8 cellular contexts compared by ENCODE assay signal in genomic region chr21:37564924-37565529, GRCh38.
DNase-seq lines count a peak whose midpoint lies in the region; ATAC-seq and TF ChIP-seq lines count a peak whose summit lies in the region.

No MANE protein-coding gene starts in this region.

- no peaks in the 10 kb centered on the region for H3K9me2 ChIP-seq in SK-N-SH

- peak overlapping the region; percentile 99 for H3K27ac Mint-ChIP-seq in stimulated activated effector memory CD8-positive, alpha-beta T cell treated with anti-CD3 and anti-CD28 coated beads, Interleukin-12 subunit alpha, Interleukin-12 subunit beta, amount 100 ng/mL, for 72 hours

- H3F3A ChIP-seq in SK-N-SH (replicated peaks; ENCODE audit: insufficient read depth): peaks cover 12% of the 10 kb centered on the region

- peaks cover 22% of the 10 kb centered on the region for H3K4me1 Mint-ChIP-seq in stimulated activated effector memory CD8-positive, alpha-beta T cell treated with anti-CD3 and anti-CD28 coated beads, Interleukin-12 subunit alpha, Interleukin-12 subunit beta, amount 100 ng/mL, for 72 hours

- H2AFZ ChIP-seq in SK-N-SH (ENCODE audit: low read depth): peak overlapping the region; percentile 79

- H3K9me3 ChIP-seq in SK-N-SH: no peaks in the 10 kb centered on the region
- no peaks in the 10 kb centered on the region for H3K9me3 ChIP-seq in SJSA1 (replicated peaks)

- no peak for TF ChIP-seq CTCF in SK-N-SH (IDR thresholded peaks at IDR 0.05)
- no peak for TF ChIP-seq CTCF in foreskin fibroblast (IDR thresholded peaks at IDR 0.05; ENCODE audit: low read depth, low read length)

- no peaks in the 10 kb centered on the region for H3K79me2 ChIP-seq in SK-N-SH (ENCODE audit: insufficient read depth)

- POLR2A ChIA-PET in SK-N-SH (lab: Yijun Ruan, JAX): interaction anchor here (1.5 kb wide), 1 partner anchor 297 kb away, joined by 7 read pairs; the partner anchor contains the start of gene VPS26C

- WGBS in SK-N-SH (ENCODE audit: low lambda C conversion rate): 75% methylated on average over 12 of the region's 12 CpGs

- CTCF ChIA-PET in SK-N-SH (lab: Yijun Ruan, JAX): interaction anchor here (1.6 to 2.9 kb wide), 3 partner anchors 8 to 147 kb away, joined by 5 to 8 read pairs (median 8); no protein-coding TSS in a partner anchor

- DNase-seq in SK-N-SH (no peak), SJSA1 (ENCODE audit: low read depth in 1 of 2, low spot score in 2 of 2) (peak; percentile 34 to 39), foreskin fibroblast (peak in 1 of 2 donors; percentile 44), NCI-H2107 (lab: John Stamatoyannopoulos, UW) (no peak), NCI-H446 (lab: John Stamatoyannopoulos, UW) (no peak), globus pallidus (ENCODE audit: low spot score) (no peak)
- DNase-seq in stimulated activated effector memory CD8-positive, alpha-beta T cell treated with anti-CD3 and anti-CD28 coated beads, Interleukin-12 subunit alpha, Interleukin-12 subunit beta, amount 100 ng/mL, for 72 hours (ENCODE audit: low spot score in 2 of 2): no peak

- H3K4me2 ChIP-seq in SK-N-SH: peak overlapping the region; percentile 96

- H3K9me3 Mint-ChIP-seq in stimulated activated effector memory CD8-positive, alpha-beta T cell treated with anti-CD3 and anti-CD28 coated beads, Interleukin-12 subunit alpha, Interleukin-12 subunit beta, amount 100 ng/mL, for 72 hours: no peaks in the 10 kb centered on the region

- no peak for TF ChIP-seq RAD21 in SK-N-SH (IDR thresholded peaks at IDR 0.05; ENCODE audit: low read length)

- peak overlapping the region; percentile 94; the same call in 1 of the 2 replicates for H3K9ac ChIP-seq in SK-N-SH

- H3K27ac ChIP-seq in SK-N-SH (ENCODE audit: low read depth in 2 of 2, low read length in 1 of 2) (peak overlapping the region; percentile 87 to 99), SJSA1 (peak overlapping the region; percentile 95)

- H4K20me1 ChIP-seq in SK-N-SH (ENCODE audit: insufficient read depth): no peaks in the 10 kb centered on the region

- no peak for ATAC-seq in SK-N-SH treated with all-trans-retinoic acid at 6 μM for 48 hours
- no peak for ATAC-seq in stimulated activated effector memory CD8-positive, alpha-beta T cell treated with anti-CD3 and anti-CD28 coated beads, Interleukin-12 subunit alpha, Interleukin-12 subunit beta, amount 100 ng/mL, for 72 hours

- no peak for TF ChIP-seq EP300 in SK-N-SH (IDR thresholded peaks at IDR 0.05; ENCODE audit: borderline replicate concordance in 1 of 2, low read depth in 1 of 2, low read length in 1 of 2)

- H3K36me3 ChIP-seq in SK-N-SH (replicated peaks in 1 of 2; ENCODE audit: control insufficient read depth in 1 of 2, insufficient read depth in 2 of 2, low read length in 1 of 2) (no peaks in the 10 kb centered on the region), SJSA1 (no peaks in the 10 kb centered on the region; the same call in 1 of the 2 replicates)

- peaks cover 9% of the 10 kb centered on the region for H3K36me3 Mint-ChIP-seq in stimulated activated effector memory CD8-positive, alpha-beta T cell treated with anti-CD3 and anti-CD28 coated beads, Interleukin-12 subunit alpha, Interleukin-12 subunit beta, amount 100 ng/mL, for 72 hours

- peak overlapping the region; percentile 68 to 73 for H3K4me3 ChIP-seq in SK-N-SH (ENCODE audit: low read depth in 2 of 2, low read length in 1 of 2)
- peak overlapping the region; percentile 64 for H3K4me3 ChIP-seq in SJSA1
- H3K4me3 ChIP-seq in foreskin fibroblast (ENCODE audit: low read depth in 1 of 2, low read length in 2 of 2): peak overlapping the region; percentile 61 to 77

- H3K27me3 ChIP-seq in SK-N-SH (ENCODE audit: insufficient read depth) (0 out of 2 replicates have a peak, but pooled peaks cover under 1% of the 10 kb centered on the region), SJSA1 (replicated peaks) (no peaks in the 10 kb centered on the region)

- H3K4me3 Mint-ChIP-seq in stimulated activated effector memory CD8-positive, alpha-beta T cell treated with anti-CD3 and anti-CD28 coated beads, Interleukin-12 subunit alpha, Interleukin-12 subunit beta, amount 100 ng/mL, for 72 hours: peak overlapping the region; percentile 94

- H3K4me1 ChIP-seq in SK-N-SH (ENCODE audit: control insufficient read depth in 1 of 2, insufficient read depth in 2 of 2, low read depth in 1 of 2, low read length in 1 of 2) (peaks cover 7 to 20% of the 10 kb centered on the region in 2 experiments; a peak in 2 of 4 replicates), SJSA1 (replicated peaks) (peaks cover 24% of the 10 kb centered on the region)

TF ChIP-seq in SK-N-SH, 30 proteins besides CTCF, POLR2A, EP300 and RAD21:
- TF ChIP-seq, protein P1, sequence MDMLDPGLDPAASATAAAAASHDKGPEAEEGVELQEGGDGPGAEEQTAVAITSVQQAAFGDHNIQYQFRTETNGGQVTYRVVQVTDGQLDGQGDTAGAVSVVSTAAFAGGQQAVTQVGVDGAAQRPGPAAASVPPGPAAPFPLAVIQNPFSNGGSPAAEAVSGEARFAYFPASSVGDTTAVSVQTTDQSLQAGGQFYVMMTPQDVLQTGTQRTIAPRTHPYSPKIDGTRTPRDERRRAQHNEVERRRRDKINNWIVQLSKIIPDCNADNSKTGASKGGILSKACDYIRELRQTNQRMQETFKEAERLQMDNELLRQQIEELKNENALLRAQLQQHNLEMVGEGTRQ (IDR thresholded peaks at IDR 0.05; ENCODE audit: borderline replicate concordance, low read depth, low read length): no peak
- no peak for TF ChIP-seq ELF1 (IDR thresholded peaks at IDR 0.05)
- peak; percentile 62; the same call in 1 of the 2 replicates for TF ChIP-seq USF1 (IDR thresholded peaks at IDR 0.05; ENCODE audit: borderline replicate concordance, low read depth)
- TF ChIP-seq RXRA (IDR thresholded peaks at IDR 0.05; ENCODE audit: borderline replicate concordance, low read depth): no peak

TF ChIP-seq in SK-N-SH treated with all-trans-retinoic acid at 6 μM for 48 hours, 23 proteins besides CTCF, POLR2A, EP300 and RAD21 (continues in another document):
- TF ChIP-seq ZNF70 (CRISPR knock-in tag; IDR thresholded peaks at IDR 0.05) (no peak), CSRNP3 (CRISPR knock-in tag; IDR thresholded peaks at IDR 0.05) (no peak), ZFP3 (CRISPR knock-in tag; IDR thresholded peaks at IDR 0.05) (no peak), TSHZ2 (CRISPR knock-in tag; IDR thresholded peaks at IDR 0.05) (no peak), ESRRG (CRISPR knock-in tag; IDR thresholded peaks at IDR 0.05) (no peak), ZC3H10 (CRISPR knock-in tag; IDR thresholded peaks at IDR 0.05) (no peak), CREB5 (CRISPR knock-in tag; IDR thresholded peaks at IDR 0.05; ENCODE audit: low read depth) (no peak)

Comparison
In these comparisons a context has a peak if more than half of its experiments do, and no peak if none do; other contexts are left out.
1. DNase-seq: peak in SJSA1 (2 of 2); none in SK-N-SH (single experiment), stimulated activated effector memory CD8-positive, alpha-beta T cell treated with anti-CD3 and anti-CD28 coated beads, Interleukin-12 subunit alpha, Interleukin-12 subunit beta, amount 100 ng/mL, for 72 hours (0 of 2), NCI-H2107 (single experiment), NCI-H446 (0 of 2) and globus pallidus (single experiment).
2. Peak in every context shown above with its lines, with median percentiles within 50 percentile points of each other: H3K4me3 ChIP-seq.